ENCODE assay signal across 1 cellular context in the genomic region with DNA sequence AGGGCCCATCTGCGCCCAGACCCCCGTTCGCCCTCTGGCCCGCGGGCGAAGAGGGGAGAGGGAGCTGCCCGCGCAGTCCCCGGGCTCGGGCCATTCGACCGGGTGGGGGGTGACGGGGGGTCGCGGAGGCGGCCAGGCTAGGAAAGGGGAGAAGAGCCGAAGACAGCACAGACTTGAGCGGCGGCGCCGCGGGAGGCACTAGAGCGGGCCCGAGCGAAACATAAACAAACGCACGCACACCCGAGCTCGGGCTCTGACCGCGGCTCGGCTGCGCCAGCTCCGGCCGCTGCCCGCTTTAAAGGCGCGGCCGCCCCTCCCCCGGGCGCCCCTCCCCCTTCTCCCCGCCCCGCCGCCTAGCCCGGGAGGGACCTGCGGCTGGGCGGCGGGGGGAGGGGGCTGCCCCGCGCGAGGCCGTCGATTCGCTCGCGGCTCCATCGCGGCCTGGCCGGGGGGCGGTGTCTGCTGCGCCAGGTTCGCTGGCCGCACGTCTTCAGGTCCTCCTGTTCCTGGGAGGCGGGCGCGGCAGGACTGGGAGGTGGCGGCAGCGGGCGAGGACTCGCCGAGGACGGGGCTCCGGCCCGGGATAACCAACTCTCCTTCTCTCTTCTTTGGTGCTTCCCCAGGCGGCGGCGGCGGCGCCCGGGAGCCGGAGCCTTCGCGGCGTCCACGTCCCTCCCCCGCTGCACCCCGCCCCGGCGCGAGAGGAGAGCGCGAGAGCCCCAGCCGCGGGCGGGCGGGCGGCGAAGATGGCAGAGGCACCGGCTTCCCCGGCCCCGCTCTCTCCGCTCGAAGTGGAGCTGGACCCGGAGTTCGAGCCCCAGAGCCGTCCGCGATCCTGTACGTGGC.
TF ChIP-seq lines count a peak whose summit lies in the region.

FOXO3 (plus strand) TSS at position 455 of the 846 bp plus-strand sequence; CDS start at position 747, 292 bp downstream.

TF ChIP-seq in K562, 482 proteins besides CTCF, POLR2A, EP300 and RAD21 (continued from another document and continues in another):
- TF ChIP-seq E2F6 (IDR thresholded peaks at IDR 0.05; ENCODE audit: borderline replicate concordance in 1 of 2, extremely low read depth in 1 of 2, insufficient read depth in 1 of 2, insufficient read length in 1 of 2, low read depth in 1 of 2, low read length in 1 of 2, poor library complexity in 1 of 2, severe bottlenecking in 1 of 2) (peak; percentile 25 to 68), MEF2D (tag; conservative IDR thresholded peaks at IDR 0.05; ENCODE audit: low read depth) (no peak), TCF3 (CRISPR knock-in tag; IDR thresholded peaks at IDR 0.05) (0 out of 2 replicates have a peak, but pooled peaks have one; percentile 3), NRF1 (conservative IDR thresholded peaks at IDR 0.05 in 1 of 2, IDR thresholded peaks at IDR 0.05 in 1 of 2) (no peak; a peak in 2 of 4 replicates), RB1 (IDR thresholded peaks at IDR 0.05; ENCODE audit: low read depth) (peak; percentile 74), HNRNPLL (IDR thresholded peaks at IDR 0.05; ENCODE audit: low read depth, low read length, poor library complexity, severe bottlenecking) (peak; percentile 87), ZBTB7A (IDR thresholded peaks at IDR 0.05; ENCODE audit: borderline replicate concordance, control insufficient read depth, low read depth, low read length) (0 out of 2 replicates have a peak, but pooled peaks have one; percentile 60), SMAD3 (CRISPR knock-in tag; conservative IDR thresholded peaks at IDR 0.05) (no peak), HMGN3 (IDR thresholded peaks at IDR 0.05; ENCODE audit: borderline replicate concordance, extremely low read depth, insufficient read length, low read depth, low read length) (peak; percentile 30), TFAM (CRISPR knock-in tag; conservative IDR thresholded peaks at IDR 0.05) (no peak), PCBP1 (IDR thresholded peaks at IDR 0.05; ENCODE audit: low read depth, low read length, poor library complexity, severe bottlenecking) (peak; percentile 26), ZNF79 (CRISPR knock-in tag; IDR thresholded peaks at IDR 0.05; ENCODE audit: low read depth) (no peak), RBM25 (IDR thresholded peaks at IDR 0.05; ENCODE audit: low read depth, low read length, severe bottlenecking) (no peak), ZSCAN32 (CRISPR knock-in tag; IDR thresholded peaks at IDR 0.05) (peak; percentile 60; the same call in 1 of the 2 replicates), XRCC5 (IDR thresholded peaks at IDR 0.05; ENCODE audit: low read depth, low read length) (0 out of 2 replicates have a peak, but pooled peaks have one; percentile 5), ZBTB1 (CRISPR knock-in tag; IDR thresholded peaks at IDR 0.05; ENCODE audit: borderline replicate concordance, low read depth) (peak; percentile 55; the same call in 1 of the 2 replicates), YY1 (IDR thresholded peaks at IDR 0.05; ENCODE audit: borderline replicate concordance in 1 of 3, control insufficient read depth in 1 of 3, extremely low read depth in 1 of 3, insufficient read depth in 3 of 3, insufficient read length in 1 of 3, insufficient replicate concordance in 2 of 3, low read depth in 1 of 3, low read length in 2 of 3) (peak in 1 of 3 experiments; percentile 14), SMAD4 (CRISPR knock-in tag; conservative IDR thresholded peaks at IDR 0.05) (0 out of 2 replicates have a peak, but pooled peaks have one; percentile 25), HDAC1 (IDR thresholded peaks at IDR 0.05) (peak in 1 of 2 experiments; percentile 46; a peak in 1 of 4 replicates), MED1 (CRISPR knock-in tag; IDR thresholded peaks at IDR 0.05; ENCODE audit: borderline replicate concordance) (no peak), RBM22 (IDR thresholded peaks at IDR 0.05; ENCODE audit: low read depth, low read length, poor library complexity, severe bottlenecking) (peak; percentile 20), CBX1 (IDR thresholded peaks at IDR 0.05; ENCODE audit: low read depth) (0 out of 2 replicates have a peak, but pooled peaks have one; percentile 42), MCM2 (IDR thresholded peaks at IDR 0.05; ENCODE audit: low read depth) (no peak), KDM2B (CRISPR knock-in tag; IDR thresholded peaks at IDR 0.05) (0 out of 2 replicates have a peak, but pooled peaks have one; percentile 20), DACH1 (IDR thresholded peaks at IDR 0.05; ENCODE audit: partially characterized antibody) (no peak), CBFB (CRISPR knock-in tag; IDR thresholded peaks at IDR 0.05) (0 out of 2 replicates have a peak, but pooled peaks have one; percentile 4), TBL1XR1 (IDR thresholded peaks at IDR 0.05; ENCODE audit: low read length in 2 of 2) (no peak), GTF2E2 (tag; IDR thresholded peaks at IDR 0.05) (peak; percentile 96), RNF2 (IDR thresholded peaks at IDR 0.05) (0 out of 2 replicates have a peak, but pooled peaks have one; percentile 26), NFATC3 (IDR thresholded peaks at IDR 0.05) (0 out of 2 replicates have a peak, but pooled peaks have one; percentile 59)
- TF ChIP-seq, protein P1, sequence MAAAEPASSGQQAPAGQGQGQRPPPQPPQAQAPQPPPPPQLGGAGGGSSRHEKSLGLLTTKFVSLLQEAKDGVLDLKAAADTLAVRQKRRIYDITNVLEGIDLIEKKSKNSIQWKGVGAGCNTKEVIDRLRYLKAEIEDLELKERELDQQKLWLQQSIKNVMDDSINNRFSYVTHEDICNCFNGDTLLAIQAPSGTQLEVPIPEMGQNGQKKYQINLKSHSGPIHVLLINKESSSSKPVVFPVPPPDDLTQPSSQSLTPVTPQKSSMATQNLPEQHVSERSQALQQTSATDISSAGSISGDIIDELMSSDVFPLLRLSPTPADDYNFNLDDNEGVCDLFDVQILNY (CRISPR knock-in tag; IDR thresholded peaks at IDR 0.05) = no peak
- TF ChIP-seq, protein P2, sequence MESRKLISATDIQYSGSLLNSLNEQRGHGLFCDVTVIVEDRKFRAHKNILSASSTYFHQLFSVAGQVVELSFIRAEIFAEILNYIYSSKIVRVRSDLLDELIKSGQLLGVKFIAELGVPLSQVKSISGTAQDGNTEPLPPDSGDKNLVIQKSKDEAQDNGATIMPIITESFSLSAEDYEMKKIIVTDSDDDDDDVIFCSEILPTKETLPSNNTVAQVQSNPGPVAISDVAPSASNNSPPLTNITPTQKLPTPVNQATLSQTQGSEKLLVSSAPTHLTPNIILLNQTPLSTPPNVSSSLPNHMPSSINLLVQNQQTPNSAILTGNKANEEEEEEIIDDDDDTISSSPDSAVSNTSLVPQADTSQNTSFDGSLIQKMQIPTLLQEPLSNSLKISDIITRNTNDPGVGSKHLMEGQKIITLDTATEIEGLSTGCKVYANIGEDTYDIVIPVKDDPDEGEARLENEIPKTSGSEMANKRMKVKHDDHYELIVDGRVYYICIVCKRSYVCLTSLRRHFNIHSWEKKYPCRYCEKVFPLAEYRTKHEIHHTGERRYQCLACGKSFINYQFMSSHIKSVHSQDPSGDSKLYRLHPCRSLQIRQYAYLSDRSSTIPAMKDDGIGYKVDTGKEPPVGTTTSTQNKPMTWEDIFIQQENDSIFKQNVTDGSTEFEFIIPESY (CRISPR knock-in tag; IDR thresholded peaks at IDR 0.05) = peak; percentile 63; the same call in 1 of the 2 replicates
- TF ChIP-seq, protein P3, sequence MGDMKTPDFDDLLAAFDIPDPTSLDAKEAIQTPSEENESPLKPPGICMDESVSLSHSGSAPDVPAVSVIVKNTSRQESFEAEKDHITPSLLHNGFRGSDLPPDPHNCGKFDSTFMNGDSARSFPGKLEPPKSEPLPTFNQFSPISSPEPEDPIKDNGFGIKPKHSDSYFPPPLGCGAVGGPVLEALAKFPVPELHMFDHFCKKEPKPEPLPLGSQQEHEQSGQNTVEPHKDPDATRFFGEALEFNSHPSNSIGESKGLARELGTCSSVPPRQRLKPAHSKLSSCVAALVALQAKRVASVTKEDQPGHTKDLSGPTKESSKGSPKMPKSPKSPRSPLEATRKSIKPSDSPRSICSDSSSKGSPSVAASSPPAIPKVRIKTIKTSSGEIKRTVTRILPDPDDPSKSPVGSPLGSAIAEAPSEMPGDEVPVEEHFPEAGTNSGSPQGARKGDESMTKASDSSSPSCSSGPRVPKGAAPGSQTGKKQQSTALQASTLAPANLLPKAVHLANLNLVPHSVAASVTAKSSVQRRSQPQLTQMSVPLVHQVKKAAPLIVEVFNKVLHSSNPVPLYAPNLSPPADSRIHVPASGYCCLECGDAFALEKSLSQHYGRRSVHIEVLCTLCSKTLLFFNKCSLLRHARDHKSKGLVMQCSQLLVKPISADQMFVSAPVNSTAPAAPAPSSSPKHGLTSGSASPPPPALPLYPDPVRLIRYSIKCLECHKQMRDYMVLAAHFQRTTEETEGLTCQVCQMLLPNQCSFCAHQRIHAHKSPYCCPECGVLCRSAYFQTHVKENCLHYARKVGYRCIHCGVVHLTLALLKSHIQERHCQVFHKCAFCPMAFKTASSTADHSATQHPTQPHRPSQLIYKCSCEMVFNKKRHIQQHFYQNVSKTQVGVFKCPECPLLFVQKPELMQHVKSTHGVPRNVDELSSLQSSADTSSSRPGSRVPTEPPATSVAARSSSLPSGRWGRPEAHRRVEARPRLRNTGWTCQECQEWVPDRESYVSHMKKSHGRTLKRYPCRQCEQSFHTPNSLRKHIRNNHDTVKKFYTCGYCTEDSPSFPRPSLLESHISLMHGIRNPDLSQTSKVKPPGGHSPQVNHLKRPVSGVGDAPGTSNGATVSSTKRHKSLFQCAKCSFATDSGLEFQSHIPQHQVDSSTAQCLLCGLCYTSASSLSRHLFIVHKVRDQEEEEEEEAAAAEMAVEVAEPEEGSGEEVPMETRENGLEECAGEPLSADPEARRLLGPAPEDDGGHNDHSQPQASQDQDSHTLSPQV (IDR thresholded peaks at IDR 0.05) = 0 out of 2 replicates have a peak, but pooled peaks have one; percentile 28
- TF ChIP-seq, protein P4, sequence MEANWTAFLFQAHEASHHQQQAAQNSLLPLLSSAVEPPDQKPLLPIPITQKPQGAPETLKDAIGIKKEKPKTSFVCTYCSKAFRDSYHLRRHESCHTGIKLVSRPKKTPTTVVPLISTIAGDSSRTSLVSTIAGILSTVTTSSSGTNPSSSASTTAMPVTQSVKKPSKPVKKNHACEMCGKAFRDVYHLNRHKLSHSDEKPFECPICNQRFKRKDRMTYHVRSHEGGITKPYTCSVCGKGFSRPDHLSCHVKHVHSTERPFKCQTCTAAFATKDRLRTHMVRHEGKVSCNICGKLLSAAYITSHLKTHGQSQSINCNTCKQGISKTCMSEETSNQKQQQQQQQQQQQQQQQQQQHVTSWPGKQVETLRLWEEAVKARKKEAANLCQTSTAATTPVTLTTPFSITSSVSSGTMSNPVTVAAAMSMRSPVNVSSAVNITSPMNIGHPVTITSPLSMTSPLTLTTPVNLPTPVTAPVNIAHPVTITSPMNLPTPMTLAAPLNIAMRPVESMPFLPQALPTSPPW (CRISPR knock-in tag; IDR thresholded peaks at IDR 0.05) = peak; percentile 96
- TF ChIP-seq, protein P5, sequence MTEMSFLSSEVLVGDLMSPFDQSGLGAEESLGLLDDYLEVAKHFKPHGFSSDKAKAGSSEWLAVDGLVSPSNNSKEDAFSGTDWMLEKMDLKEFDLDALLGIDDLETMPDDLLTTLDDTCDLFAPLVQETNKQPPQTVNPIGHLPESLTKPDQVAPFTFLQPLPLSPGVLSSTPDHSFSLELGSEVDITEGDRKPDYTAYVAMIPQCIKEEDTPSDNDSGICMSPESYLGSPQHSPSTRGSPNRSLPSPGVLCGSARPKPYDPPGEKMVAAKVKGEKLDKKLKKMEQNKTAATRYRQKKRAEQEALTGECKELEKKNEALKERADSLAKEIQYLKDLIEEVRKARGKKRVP (CRISPR knock-in tag; IDR thresholded peaks at IDR 0.05) = 0 out of 2 replicates have a peak, but pooled peaks have one; percentile 33
- TF ChIP-seq, protein P6, sequence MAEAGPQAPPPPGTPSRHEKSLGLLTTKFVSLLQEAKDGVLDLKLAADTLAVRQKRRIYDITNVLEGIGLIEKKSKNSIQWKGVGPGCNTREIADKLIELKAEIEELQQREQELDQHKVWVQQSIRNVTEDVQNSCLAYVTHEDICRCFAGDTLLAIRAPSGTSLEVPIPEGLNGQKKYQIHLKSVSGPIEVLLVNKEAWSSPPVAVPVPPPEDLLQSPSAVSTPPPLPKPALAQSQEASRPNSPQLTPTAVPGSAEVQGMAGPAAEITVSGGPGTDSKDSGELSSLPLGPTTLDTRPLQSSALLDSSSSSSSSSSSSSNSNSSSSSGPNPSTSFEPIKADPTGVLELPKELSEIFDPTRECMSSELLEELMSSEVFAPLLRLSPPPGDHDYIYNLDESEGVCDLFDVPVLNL (CRISPR knock-in tag; IDR thresholded peaks at IDR 0.05; ENCODE audit: low read depth) = no peak
- TF ChIP-seq, protein P7, sequence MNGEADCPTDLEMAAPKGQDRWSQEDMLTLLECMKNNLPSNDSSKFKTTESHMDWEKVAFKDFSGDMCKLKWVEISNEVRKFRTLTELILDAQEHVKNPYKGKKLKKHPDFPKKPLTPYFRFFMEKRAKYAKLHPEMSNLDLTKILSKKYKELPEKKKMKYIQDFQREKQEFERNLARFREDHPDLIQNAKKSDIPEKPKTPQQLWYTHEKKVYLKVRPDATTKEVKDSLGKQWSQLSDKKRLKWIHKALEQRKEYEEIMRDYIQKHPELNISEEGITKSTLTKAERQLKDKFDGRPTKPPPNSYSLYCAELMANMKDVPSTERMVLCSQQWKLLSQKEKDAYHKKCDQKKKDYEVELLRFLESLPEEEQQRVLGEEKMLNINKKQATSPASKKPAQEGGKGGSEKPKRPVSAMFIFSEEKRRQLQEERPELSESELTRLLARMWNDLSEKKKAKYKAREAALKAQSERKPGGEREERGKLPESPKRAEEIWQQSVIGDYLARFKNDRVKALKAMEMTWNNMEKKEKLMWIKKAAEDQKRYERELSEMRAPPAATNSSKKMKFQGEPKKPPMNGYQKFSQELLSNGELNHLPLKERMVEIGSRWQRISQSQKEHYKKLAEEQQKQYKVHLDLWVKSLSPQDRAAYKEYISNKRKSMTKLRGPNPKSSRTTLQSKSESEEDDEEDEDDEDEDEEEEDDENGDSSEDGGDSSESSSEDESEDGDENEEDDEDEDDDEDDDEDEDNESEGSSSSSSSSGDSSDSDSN (IDR thresholded peaks at IDR 0.05; ENCODE audit: borderline replicate concordance in 1 of 2, low read depth in 2 of 2, low read length in 2 of 2) = 0 out of 4 replicates have a peak, but pooled peaks have one; percentile 55 to 58
- TF ChIP-seq, protein P8, sequence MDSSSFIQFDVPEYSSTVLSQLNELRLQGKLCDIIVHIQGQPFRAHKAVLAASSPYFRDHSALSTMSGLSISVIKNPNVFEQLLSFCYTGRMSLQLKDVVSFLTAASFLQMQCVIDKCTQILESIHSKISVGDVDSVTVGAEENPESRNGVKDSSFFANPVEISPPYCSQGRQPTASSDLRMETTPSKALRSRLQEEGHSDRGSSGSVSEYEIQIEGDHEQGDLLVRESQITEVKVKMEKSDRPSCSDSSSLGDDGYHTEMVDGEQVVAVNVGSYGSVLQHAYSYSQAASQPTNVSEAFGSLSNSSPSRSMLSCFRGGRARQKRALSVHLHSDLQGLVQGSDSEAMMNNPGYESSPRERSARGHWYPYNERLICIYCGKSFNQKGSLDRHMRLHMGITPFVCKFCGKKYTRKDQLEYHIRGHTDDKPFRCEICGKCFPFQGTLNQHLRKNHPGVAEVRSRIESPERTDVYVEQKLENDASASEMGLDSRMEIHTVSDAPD (CRISPR knock-in tag; IDR thresholded peaks at IDR 0.05) = no peak
